In the genomic region with DNA sequence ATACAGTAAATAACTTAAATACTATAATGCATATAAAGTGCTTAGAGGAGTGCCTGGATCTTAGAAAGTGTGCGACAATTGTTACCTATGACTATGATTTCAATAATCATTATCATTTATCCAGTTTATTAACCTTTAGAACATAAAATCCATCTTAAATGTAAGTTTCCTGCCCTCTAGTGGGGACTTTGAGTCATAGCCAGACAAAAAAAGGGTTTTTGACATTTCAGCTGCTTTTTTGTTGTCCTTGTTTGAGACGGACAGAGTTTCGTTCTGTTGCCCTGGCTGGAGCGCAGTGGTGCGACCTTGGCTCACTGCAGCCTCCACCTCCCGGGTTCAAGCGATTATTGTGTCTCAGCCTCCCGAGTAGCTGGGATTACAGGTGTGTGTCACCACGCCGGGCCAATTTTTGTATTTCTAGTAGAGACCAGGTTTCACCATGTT, we compare ENCODE assay signal across 8 cellular contexts. TPM values are rescaled to one million over a fixed set of nuclear protein-coding genes. Genes with fewer than 3 reads are reported as not detected.
DNase-seq lines count a peak whose midpoint lies in the region; ATAC-seq, FAIRE-seq and TF ChIP-seq lines count a peak whose summit lies in the region.

No MANE protein-coding gene starts in this region.

- H3K9ac ChIP-seq in OCI-LY3 (ENCODE audit: low read length) (0 out of 2 replicates have a peak overlapping the region, but pooled peaks have one; percentile 25), endothelial cell of umbilical vein (replicated peaks; ENCODE audit: extremely low read depth, insufficient read depth, low read length) (no peak overlapping the region), parathyroid adenoma (no peak overlapping the region)

- H3K4me1 Mint-ChIP-seq in CD14-positive monocyte (peaks cover 2% of the 10 kb centered on the region), GM23338 (no peaks in the 10 kb centered on the region)

- POLR2A ChIA-PET in endothelial cell of umbilical vein (lab: Charles Lee) = no interaction called here

- H3K27ac Mint-ChIP-seq in CD14-positive monocyte = no peak overlapping the region
- no peak overlapping the region for H3K27ac Mint-ChIP-seq in GM23338

- no peak for TF ChIP-seq POLR2A in endothelial cell of umbilical vein (IDR thresholded peaks at IDR 0.05; ENCODE audit: low read depth, low read length)

- H3K4me1 ChIP-seq in GM23338 (ENCODE audit: insufficient read depth) = no peaks in the 10 kb centered on the region
- peaks cover 2% of the 10 kb centered on the region; the same call in 1 of the 2 replicates for H3K4me1 ChIP-seq in OCI-LY3 (ENCODE audit: low read length)
- H3K4me1 ChIP-seq in endothelial cell of umbilical vein (ENCODE audit: control insufficient read depth, extremely low read depth, insufficient read depth, low read length) = no peaks in the 10 kb centered on the region
- no peaks in the 10 kb centered on the region for H3K4me1 ChIP-seq in parathyroid adenoma

- BruUV-seq in endothelial cell of umbilical vein (replicated peaks; lab: Mats Ljungman, UMichigan) = no TSS peak

- dilution Hi-C loops in endothelial cell of umbilical vein (cut with MboI; ENCODE audit: extremely low pct_ligation_motif_present, low sequenced_read_pairs) = no loop called here

- H3F3A ChIP-seq in GM23338 (replicated peaks; ENCODE audit: low read depth) = no peaks in the 10 kb centered on the region

- H3K4me2 ChIP-seq in GM23338 (no peak overlapping the region), OCI-LY3 (ENCODE audit: low read length) (peak overlapping the region; percentile 62), endothelial cell of umbilical vein (ENCODE audit: insufficient read depth, low read length) (no peak overlapping the region), parathyroid adenoma (ENCODE audit: low read length) (no peak overlapping the region)

- no peaks in the 10 kb centered on the region for H4K20me1 ChIP-seq in GM23338 (replicated peaks; ENCODE audit: insufficient read depth)
- H4K20me1 ChIP-seq in OCI-LY3 (ENCODE audit: insufficient read depth, low read length) = no peaks in the 10 kb centered on the region
- no peaks in the 10 kb centered on the region for H4K20me1 ChIP-seq in endothelial cell of umbilical vein (replicated peaks; ENCODE audit: control insufficient read depth, extremely low read depth, insufficient read depth, low read length)

- no peaks in the 10 kb centered on the region for H3K9me3 ChIP-seq in OCI-LY3 (ENCODE audit: insufficient read depth, low read length)
- H3K9me3 ChIP-seq in endothelial cell of umbilical vein (replicated peaks; ENCODE audit: control insufficient read depth, insufficient read depth, low read length) = no peaks in the 10 kb centered on the region
- no peaks in the 10 kb centered on the region for H3K9me3 ChIP-seq in parathyroid adenoma (ENCODE audit: control insufficient read depth, low read length)

- no peaks in the 10 kb centered on the region for H3K9me1 ChIP-seq in endothelial cell of umbilical vein (replicated peaks; ENCODE audit: control insufficient read depth, extremely low read depth, insufficient read depth, low read length)

- DNase-seq in CD14-positive monocyte (ENCODE audit: low spot score) = no peak
- DNase-seq in GM23338 (ENCODE audit: low spot score) = peak; percentile 78
- DNase-seq in endothelial cell of umbilical vein (ENCODE audit: low read depth, low spot score) = peak; percentile 65

- H3K36me3 Mint-ChIP-seq in CD14-positive monocyte = no peaks in the 10 kb centered on the region
- no peaks in the 10 kb centered on the region for H3K36me3 Mint-ChIP-seq in GM23338 (ENCODE audit: low read depth)

- H3K9me2 ChIP-seq in GM23338 (ENCODE audit: insufficient read depth) = 0 out of 2 replicates have a peak, but pooled peaks cover 4% of the 10 kb centered on the region

- H3K27me3 ChIP-seq in GM23338 (ENCODE audit: insufficient read depth) (no peaks in the 10 kb centered on the region), OCI-LY3 (ENCODE audit: low read depth, low read length) (peaks cover 8% of the 10 kb centered on the region), endothelial cell of umbilical vein (ENCODE audit: control insufficient read depth in 2 of 2, insufficient read depth in 2 of 2, low read length in 2 of 2) (peaks cover 4 to 11% of the 10 kb centered on the region in 2 experiments), parathyroid adenoma (ENCODE audit: control insufficient read depth, insufficient read depth, low read length) (no peaks in the 10 kb centered on the region)

- H3K27me3 Mint-ChIP-seq in CD14-positive monocyte (ENCODE audit: low read depth in 3 of 3) (no peaks in the 10 kb centered on the region), GM23338 (ENCODE audit: insufficient read depth, low read depth, poor library complexity) (peaks cover 3% of the 10 kb centered on the region)

- H3K4me3 ChIP-seq in GM23338 = no peak overlapping the region
- H3K4me3 ChIP-seq in OCI-LY3 (ENCODE audit: low read length) = peak overlapping the region; percentile 40
- H3K4me3 ChIP-seq in endothelial cell of umbilical vein (replicated peaks in 1 of 3; ENCODE audit: insufficient read depth in 1 of 3, low read depth in 1 of 3, low read length in 3 of 3) = no peak overlapping the region
- H3K4me3 ChIP-seq in parathyroid adenoma (ENCODE audit: low read depth, low read length) = no peak overlapping the region

- peak; percentile 80 for FAIRE-seq in endothelial cell of umbilical vein (lab: Jason Lieb, UNC)

- H3K36me3 ChIP-seq in GM23338 (ENCODE audit: insufficient read depth) (no peaks in the 10 kb centered on the region), OCI-LY3 (replicated peaks; ENCODE audit: low read depth, low read length) (no peaks in the 10 kb centered on the region), endothelial cell of umbilical vein (ENCODE audit: control insufficient read depth in 2 of 2, extremely low read depth in 1 of 2, insufficient read depth in 2 of 2, low read length in 2 of 2) (no peaks in the 10 kb centered on the region), parathyroid adenoma (ENCODE audit: control insufficient read depth, insufficient read depth, low read length) (no peaks in the 10 kb centered on the region)

- H3K9me3 Mint-ChIP-seq in CD14-positive monocyte (peaks cover 0 to 2% (median 0%) of the 10 kb centered on the region in 7 donors), GM23338 (peaks cover 5% of the 10 kb centered on the region; the same call in 2 of the 3 replicates)

- TF ChIP-seq CTCF in CD14-positive monocyte (IDR thresholded peaks at IDR 0.05) (peak; percentile 87), GM23338 (conservative IDR thresholded peaks at IDR 0.05; ENCODE audit: low read depth in 2 of 2) (peak; percentile 67 to 84), OCI-LY3 (IDR thresholded peaks at IDR 0.05; ENCODE audit: low read depth, low read length) (peak; percentile 77), endothelial cell of umbilical vein (IDR thresholded peaks at IDR 0.05; ENCODE audit: extremely low read depth in 1 of 2, insufficient read depth in 1 of 2, low read depth in 1 of 2, low read length in 2 of 2) (peak; percentile 47 to 62), parathyroid adenoma (IDR thresholded peaks at IDR 0.05) (peak; percentile 47)

- CTCF ChIA-PET in endothelial cell of umbilical vein (lab: Charles Lee) = interaction anchor here (0.6 to 8.9 kb wide), 32 partner anchors 8 to 648 kb away, joined by 3 to 155 read pairs (median 4); partner anchors contain the start of gene TXN

- H3K79me2 ChIP-seq in GM23338 (replicated peaks; ENCODE audit: insufficient read depth) (no peaks in the 10 kb centered on the region), OCI-LY3 (ENCODE audit: low read length) (no peaks in the 10 kb centered on the region), endothelial cell of umbilical vein (ENCODE audit: control insufficient read depth, insufficient read depth, low read length) (no peaks in the 10 kb centered on the region), parathyroid adenoma (no peaks in the 10 kb centered on the region)

- ATAC-seq in GM23338 (no peak), HG03354 (IDR thresholded peaks at IDR 0.05; ENCODE audit: poor library complexity, severe bottlenecking, unreplicated experiment) (no peak), GM18868 (IDR thresholded peaks at IDR 0.05; ENCODE audit: unreplicated experiment) (no peak), GM21360 (IDR thresholded peaks at IDR 0.05; ENCODE audit: unreplicated experiment) (no peak)

- H3K4me3 Mint-ChIP-seq in CD14-positive monocyte (no peak overlapping the region), GM23338 (no peak overlapping the region)

- H2AFZ ChIP-seq in GM23338 (peak overlapping the region; percentile 64; the same call in 1 of the 2 replicates), OCI-LY3 (ENCODE audit: low read depth, low read length) (no peak overlapping the region; the same call in 1 of the 2 replicates), endothelial cell of umbilical vein (ENCODE audit: low read depth, low read length) (peak overlapping the region; percentile 34), parathyroid adenoma (no peak overlapping the region)

- intact Hi-C loops in CD14-positive monocyte (cut with micrococcal nuclease) (loop anchor here in 1 of 2 donors (5.0 kb wide), 1 partner anchor 315 kb away; no protein-coding TSS in a partner anchor), endothelial cell of umbilical vein (cut with micrococcal nuclease) (loop anchor here (1.0 to 5.0 kb wide), 5 partner anchors 34 to 643 kb away; no protein-coding TSS in a partner anchor)

- H3K27ac ChIP-seq in GM23338 (ENCODE audit: low read depth) (no peak overlapping the region), OCI-LY3 (ENCODE audit: low read length) (no peak overlapping the region), endothelial cell of umbilical vein (ENCODE audit: insufficient read depth, low read depth, low read length) (no peak overlapping the region), parathyroid adenoma (no peak overlapping the region)

RNA-seq across cellular contexts. Expression of gene C9orf152, which starts 9.7 kb away (rescaled TPM):
- polyA plus RNA-seq in CD14-positive monocyte = not detected
- total RNA-seq in GM23338 (2014; rRNA removed; shearing (Covaris generic)) = not detected in 2 replicates
- not detected in 2 replicates for polyA plus RNA-seq in GM23338 (2016; fragmentation: Nextera tagmentation; extraction: Ambion mirVana)
- not detected in 2 replicates for total RNA-seq in endothelial cell of umbilical vein
- not detected in 2 replicates for polyA plus RNA-seq in endothelial cell of umbilical vein
- not detected in 2 replicates for polyA plus RNA-seq in endothelial cell of umbilical vein (2011; cell fraction: cytosol; rRNA removed)
- polyA plus RNA-seq in endothelial cell of umbilical vein (2011; cell fraction: nucleus; rRNA removed) = not detected in 2 replicates
- 0.10 and 0.15 TPM in 2 replicates for polyA plus RNA-seq in endothelial cell of umbilical vein (2012)
- not detected in 2 replicates for polyA minus RNA-seq in endothelial cell of umbilical vein
- not detected for polyA minus RNA-seq in endothelial cell of umbilical vein (2011; cell fraction: cytosol; rRNA and poly(A)+ RNA removed)
- not detected in 2 replicates for polyA minus RNA-seq in endothelial cell of umbilical vein (2011; cell fraction: nucleus; rRNA and poly(A)+ RNA removed)

RNA-seq across cellular contexts. Expression of gene TXN, which starts 38.6 kb away (rescaled TPM):
- polyA plus RNA-seq in CD14-positive monocyte = 100 to 1,000 TPM; 209 to 224 TPM
- total RNA-seq in GM23338 (2014; rRNA removed; shearing (Covaris generic)) = 173 and 177 TPM in 2 replicates
- 1,031 and 1,034 TPM in 2 replicates for polyA plus RNA-seq in GM23338 (2016; fragmentation: Nextera tagmentation; extraction: Ambion mirVana)
- total RNA-seq in endothelial cell of umbilical vein = 280 and 286 TPM in 2 replicates
- 286 and 373 TPM in 2 replicates for polyA plus RNA-seq in endothelial cell of umbilical vein
- polyA plus RNA-seq in endothelial cell of umbilical vein (2011; cell fraction: cytosol; rRNA removed) = 308 and 389 TPM in 2 replicates
- 89.3 and 113 TPM in 2 replicates for polyA plus RNA-seq in endothelial cell of umbilical vein (2011; cell fraction: nucleus; rRNA removed)
- 403 and 514 TPM in 2 replicates for polyA plus RNA-seq in endothelial cell of umbilical vein (2012)
- polyA minus RNA-seq in endothelial cell of umbilical vein = 87.7 and 95.7 TPM in 2 replicates
- polyA minus RNA-seq in endothelial cell of umbilical vein (2011; cell fraction: cytosol; rRNA and poly(A)+ RNA removed) = 98.5 TPM
- 15.2 and 18.1 TPM in 2 replicates for polyA minus RNA-seq in endothelial cell of umbilical vein (2011; cell fraction: nucleus; rRNA and poly(A)+ RNA removed)

Comparison
In these comparisons a context has a peak if more than half of its experiments do, and no peak if none do; other contexts are left out.
1. H2AFZ ChIP-seq: peak in GM23338 (single experiment) and endothelial cell of umbilical vein (single experiment); none in OCI-LY3 (single experiment) and parathyroid adenoma (single experiment).
2. Peak in every context shown above with its lines, with median percentiles within 50 percentile points of each other: CTCF ChIP-seq.